ENCODE assay signal across 26 cellular contexts in genomic region chr1:86769065-86769464, GRCh38.
"Had no signal": no experiment of that assay in that cellular context is flagged by ENCODE, and none has a peak within 500 bp of the region (broad histone marks: within the 10 kb centered on the region; RNA-seq: fewer than 3 reads in every experiment).

No MANE protein-coding gene starts in this region.

- FAIRE-seq: urothelium cell line had no signal

- H3K4me3 ChIP-seq: stomach, suprapubic skin, testis, thoracic aorta, thyroid gland, tibial artery, tibial nerve, transverse colon, upper lobe of left lung, upper lobe of right lung, uterus, vagina had no signal

- H3K27ac ChIP-seq: stomach, suprapubic skin, testis, thoracic aorta, thyroid gland, tibial artery, tibial nerve, transverse colon, upper lobe of left lung, upper lobe of right lung, uterus, vagina had no signal

- H3K27me3 ChIP-seq: stomach, suprapubic skin, testis, thyroid gland, tibial artery, tibial nerve, transverse colon, upper lobe of left lung, upper lobe of right lung, uterus, vagina had no signal

- H3K9me3 ChIP-seq: suprapubic skin, testis, thoracic aorta, thyroid gland, tibial artery, transverse colon, upper lobe of left lung, upper lobe of right lung, uterus, vagina had no signal

- H3K36me3 ChIP-seq: stomach, suprapubic skin, thoracic aorta, thyroid gland, tibial artery, tibial nerve, transverse colon, upper lobe of left lung, upper lobe of right lung, uterus, vagina had no signal

- ATAC-seq: stimulated activated effector memory CD8-positive, alpha-beta T cell treated with anti-CD3 and anti-CD28 coated beads, Interleukin-12 subunit alpha, Interleukin-12 subunit beta, amount 100 ng/mL, for 72 hours; stimulated activated memory B cell treated with anti-CD40 and anti-IgM and Interleukin-4, amounts not matched to agents 10 μg/mL and 1 μg/mL and 100 μg/mL, for 72 hours; stimulated activated naive B cell treated with anti-CD40 and anti-IgM and Interleukin-4, amounts not matched to agents 10 μg/mL and 1 μg/mL and 100 μg/mL, for 72 hours; stimulated activated naive CD8-positive, alpha-beta T cell treated with anti-CD3 and anti-CD28 coated beads, Interleukin-15, amount 100 ng/mL, for 72 hours; stimulated activated naive CD8-positive, alpha-beta T cell treated with anti-CD3 and anti-CD28 coated beads, Interleukin-15, Interleukin-2, amounts not matched to agents 100 U/mL and 50 U/mL, for 24 hours; upper lobe of right lung had no signal

- DNase-seq: stimulated activated CD4-positive, alpha-beta T cell treated with anti-CD3 and anti-CD28 coated beads, Interleukin-2, amount 100 ng/mL, for 48 hours; stimulated activated CD4-positive, alpha-beta T cell treated with anti-CD3 and anti-CD28 coated beads, Interleukin-4, amount 100 ng/mL, for 1 hour; stimulated activated CD4-positive, alpha-beta T cell treated with anti-CD3 and anti-CD28 coated beads, Interleukin-4, amount 100 ng/mL, for 24 hours; stimulated activated CD4-positive, alpha-beta T cell treated with anti-CD3 and anti-CD28 coated beads, Interleukin-4, amount 100 ng/mL, for 4 hours; stimulated activated CD8-positive, alpha-beta memory T cell treated with anti-CD3 and anti-CD28 coated beads, Interleukin-4, amount 100 ng/mL, for 48 hours; stimulated activated naive B cell treated with anti-CD40 and anti-IgM and Interleukin-4, amounts not matched to agents 10 μg/mL and 1 μg/mL and 100 μg/mL, for 72 hours; stimulated activated naive CD4-positive, alpha-beta T cell; stimulated activated naive CD4-positive, alpha-beta T cell treated with Interleukin-2 at 50 U/mL for 16 hours; stimulated activated naive CD8-positive, alpha-beta T cell treated with anti-CD3 and anti-CD28 coated beads, Interleukin-15, amount 100 ng/mL, for 72 hours; stimulated activated naive CD8-positive, alpha-beta T cell treated with anti-CD3 and anti-CD28 coated beads, Interleukin-15, Interleukin-2, amounts not matched to agents 100 U/mL and 50 U/mL, for 24 hours; stomach; substantia nigra; testis; thyroid gland; tibial artery; transverse colon; upper lobe of left lung; upper lobe of right lung; uterus had no signal
